19 cellular contexts compared by ENCODE assay signal in the genomic region with DNA sequence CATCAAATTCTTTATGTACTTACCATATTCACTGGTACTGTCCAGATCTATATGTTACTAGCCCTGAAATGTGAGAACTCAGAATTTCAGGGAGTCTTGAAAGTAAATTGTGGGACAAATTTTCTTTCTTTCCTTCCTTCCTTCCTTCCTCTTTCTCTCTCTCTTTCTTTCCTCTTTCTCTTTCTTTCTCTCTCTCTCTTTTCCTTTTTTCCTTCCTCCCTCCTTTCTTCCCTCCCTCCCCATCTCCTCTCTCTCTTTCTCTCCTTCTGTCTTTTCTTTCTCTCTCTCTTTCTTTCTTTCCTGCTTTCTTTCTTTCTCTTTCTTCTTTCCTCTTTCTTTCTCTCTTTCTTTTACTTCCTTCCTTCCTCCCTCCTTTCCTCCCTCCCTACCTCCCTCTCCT.
"Had no signal": no experiment of that assay in that cellular context is flagged by ENCODE, and none has a peak within 500 bp of the region (broad histone marks: within the 10 kb centered on the region; RNA-seq: fewer than 3 reads in every experiment).

No MANE protein-coding gene starts in this region.

- H3K9me3 Mint-ChIP-seq: mesothelial cell of epicardium had no signal

- ATAC-seq: gastrocnemius medialis, heart right ventricle, left cardiac atrium, left lung, left ventricle myocardium superior, lower lobe of right lung, mucosa of descending colon had no signal

- DNase-seq: dermis blood vessel endothelial cell; dorsolateral prefrontal cortex; effector CD4-positive, alpha-beta T cell; effector memory CD4-positive, alpha-beta T cell; foreskin melanocyte; gastrocnemius medialis; glutamatergic neuron; head of caudate nucleus; heart right ventricle; hippocampal formation; left cardiac atrium; left lung; left ventricle myocardium superior; lower lobe of right lung; mesenchymal stem cell; mucosa of descending colon had no signal

- H3K36me3 Mint-ChIP-seq: mesothelial cell of epicardium had no signal

- H3K9me3 ChIP-seq: esophagus muscularis mucosa, gastrocnemius medialis, heart right ventricle, left lung, lower lobe of right lung, mucosa of descending colon had no signal

- H3K4me1 ChIP-seq: left lung, lower lobe of right lung had no signal

- H3K36me3 ChIP-seq: esophagus muscularis mucosa, gastrocnemius medialis, heart right ventricle, left lung, lower lobe of right lung had no signal

- H3K4me3 ChIP-seq: coronary artery, dorsolateral prefrontal cortex, esophagus muscularis mucosa, gastrocnemius medialis, heart right ventricle, left lung, lower lobe of right lung, mucosa of descending colon had no signal

- H3K4me3 Mint-ChIP-seq: mesothelial cell of epicardium had no signal

- H3K27ac ChIP-seq: coronary artery, dorsolateral prefrontal cortex, esophagus muscularis mucosa, gastrocnemius medialis, heart right ventricle, left lung, lower lobe of right lung had no signal

- H3K27me3 ChIP-seq: dorsolateral prefrontal cortex, esophagus muscularis mucosa, gastrocnemius medialis, heart right ventricle, left lung had no signal
